Comparison of ENCODE assay signal across 29 cellular contexts in the genomic region with DNA sequence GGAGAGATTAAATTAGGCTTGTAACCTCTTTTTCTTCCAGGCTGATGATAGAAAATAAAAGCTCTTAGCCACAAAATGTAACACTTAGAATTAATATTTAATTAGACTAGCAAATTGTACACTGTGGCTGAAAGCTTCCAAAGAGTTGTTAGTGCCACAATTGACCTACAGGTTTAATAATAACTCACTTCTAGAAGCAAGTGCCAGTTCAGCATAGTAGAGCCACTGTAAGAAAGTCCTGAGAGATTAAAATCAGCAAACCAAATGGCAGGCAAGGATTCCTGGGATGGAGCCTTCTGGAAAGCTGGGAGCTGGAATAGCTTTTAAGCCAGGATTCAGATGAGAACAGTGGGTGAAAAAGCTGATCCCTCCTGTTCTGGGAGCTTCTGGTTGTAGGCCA.
DNase-seq lines count a peak whose midpoint lies in the region; ATAC-seq lines count a peak whose summit lies in the region.
"Had no signal": no experiment of that assay in that cellular context is flagged by ENCODE, and none has a peak within 500 bp of the region (broad histone marks: within the 10 kb centered on the region; RNA-seq: fewer than 3 reads in every experiment).

No MANE protein-coding gene starts in this region.

- no peaks in the 10 kb centered on the region for H3K27me3 Mint-ChIP-seq in activated CD4-positive, alpha-beta T cell treated with anti-CD3 and anti-CD28 coated beads, Interleukin-2, amount 10 ng/mL, durations not matched to agents 7 days and 5 days
- H3K27me3 Mint-ChIP-seq: activated naive CD8-positive, alpha-beta T cell treated with anti-CD3 and anti-CD28 coated beads for 36 hours; naive thymus-derived CD4-positive, alpha-beta T cell; stimulated activated memory B cell treated with anti-CD40 and anti-IgM and Interleukin-4, amounts not matched to agents 10 μg/mL and 1 μg/mL and 100 μg/mL, for 72 hours had no signal

- no peaks in the 10 kb centered on the region for H3K36me3 Mint-ChIP-seq in activated CD4-positive, alpha-beta T cell treated with anti-CD3 and anti-CD28 coated beads, Interleukin-2, amount 10 ng/mL, durations not matched to agents 7 days and 5 days (ENCODE audit: low read depth)

- H3K9me3 ChIP-seq in mesenchymal stem cell (ENCODE audit: control insufficient read depth, low read length): no peaks in the 10 kb centered on the region
- H3K9me3 ChIP-seq: BLaER1 treated with 17β-estradiol and CSF1 and Interleukin-3, amounts not matched to agents 10 nM and 100 nM; left ventricle myocardium inferior; SJSA1 had no signal

- H3K27ac ChIP-seq in mesenchymal stem cell (ENCODE audit: low read length, poor library complexity, severe bottlenecking): peak overlapping the region; percentile 7
- H3K27ac ChIP-seq: BLaER1 treated with 17β-estradiol and CSF1 and Interleukin-3, amounts not matched to agents 10 nM and 100 nM; coronary artery; epithelial cell of prostate; left ventricle myocardium inferior; SJSA1; WERI-Rb-1 had no signal

- no peak overlapping the region for H3K9ac ChIP-seq in mesenchymal stem cell (ENCODE audit: low read length)
- H3K9ac ChIP-seq: BLaER1 treated with 17β-estradiol and CSF1 and Interleukin-3, amounts not matched to agents 10 nM and 100 nM had no signal

- no peak overlapping the region for H4K8ac ChIP-seq in mesenchymal stem cell (ENCODE audit: low read length)

- no peak overlapping the region for H2BK12ac ChIP-seq in mesenchymal stem cell (ENCODE audit: low read length in 2 of 2)

- H2BK5ac ChIP-seq in mesenchymal stem cell (ENCODE audit: low read depth, low read length, poor library complexity, severe bottlenecking): no peak overlapping the region

- H3K4me3 ChIP-seq in mesenchymal stem cell (ENCODE audit: insufficient read depth in 1 of 2, low read depth in 1 of 2, low read length in 2 of 2): no peak overlapping the region
- H3K4me3 ChIP-seq: BLaER1 treated with 17β-estradiol and CSF1 and Interleukin-3, amounts not matched to agents 10 nM and 100 nM; coronary artery; left ventricle myocardium inferior; SJSA1 had no signal

- H3K4me1 ChIP-seq in mesenchymal stem cell (ENCODE audit: control insufficient read depth, insufficient read depth, low read depth, low read length): no peaks in the 10 kb centered on the region
- H3K4me1 ChIP-seq: BLaER1 treated with 17β-estradiol and CSF1 and Interleukin-3, amounts not matched to agents 10 nM and 100 nM had no signal

- no peak overlapping the region for H3K18ac ChIP-seq in mesenchymal stem cell (ENCODE audit: low read depth in 1 of 2, low read length in 2 of 2)

- H3K27ac Mint-ChIP-seq in activated CD4-positive, alpha-beta T cell treated with anti-CD3 and anti-CD28 coated beads, Interleukin-2, amount 10 ng/mL, durations not matched to agents 7 days and 5 days: no peak overlapping the region
- H3K27ac Mint-ChIP-seq: activated naive CD8-positive, alpha-beta T cell treated with anti-CD3 and anti-CD28 coated beads for 36 hours; naive thymus-derived CD4-positive, alpha-beta T cell; stimulated activated memory B cell treated with anti-CD40 and anti-IgM and Interleukin-4, amounts not matched to agents 10 μg/mL and 1 μg/mL and 100 μg/mL, for 72 hours had no signal

- no peaks in the 10 kb centered on the region for H3K9me3 Mint-ChIP-seq in activated CD4-positive, alpha-beta T cell treated with anti-CD3 and anti-CD28 coated beads, Interleukin-2, amount 10 ng/mL, durations not matched to agents 7 days and 5 days
- H3K9me3 Mint-ChIP-seq: activated naive CD8-positive, alpha-beta T cell treated with anti-CD3 and anti-CD28 coated beads for 36 hours; activated T-cell treated with anti-CD3 and anti-CD28 coated beads, Interleukin-2, amount 50 U/mL, for 4 hours; naive thymus-derived CD4-positive, alpha-beta T cell; stimulated activated memory B cell treated with anti-CD40 and anti-IgM and Interleukin-4, amounts not matched to agents 10 μg/mL and 1 μg/mL and 100 μg/mL, for 72 hours had no signal

- no peak overlapping the region for H3K14ac ChIP-seq in mesenchymal stem cell (ENCODE audit: low read length in 2 of 2)

- no peak for ATAC-seq in GM18498 (IDR thresholded peaks at IDR 0.05; ENCODE audit: unreplicated experiment)
- ATAC-seq: activated T-cell treated with anti-CD3 and anti-CD28 coated beads, Interleukin-2, amount 50 U/mL, for 4 hours; naive thymus-derived CD4-positive, alpha-beta T cell; stimulated activated memory B cell treated with anti-CD40 and anti-IgM and Interleukin-4, amounts not matched to agents 10 μg/mL and 1 μg/mL and 100 μg/mL, for 72 hours had no signal

- H3K4me1 Mint-ChIP-seq in activated CD4-positive, alpha-beta T cell treated with anti-CD3 and anti-CD28 coated beads, Interleukin-2, amount 10 ng/mL, durations not matched to agents 7 days and 5 days: no peaks in the 10 kb centered on the region
- H3K4me1 Mint-ChIP-seq: activated naive CD8-positive, alpha-beta T cell treated with anti-CD3 and anti-CD28 coated beads for 36 hours; stimulated activated memory B cell treated with anti-CD40 and anti-IgM and Interleukin-4, amounts not matched to agents 10 μg/mL and 1 μg/mL and 100 μg/mL, for 72 hours had no signal

- H2AK5ac ChIP-seq in mesenchymal stem cell (ENCODE audit: low read length, severe bottlenecking): no peak overlapping the region

- H2BK120ac ChIP-seq in mesenchymal stem cell (ENCODE audit: low read depth, low read length): no peak overlapping the region

- DNase-seq in ELF-1 (ENCODE audit: low read depth, low spot score) (peak; percentile 8), NCI-H1694 treated with DMSO at 0.1 percent for 48 hours (lab: John Stamatoyannopoulos, UW) (peak; percentile 36), cerebellar cortex (ENCODE audit: low spot score) (peak; percentile 93), mesenchymal stem cell (no peak), NCI-H2107 treated with DMSO at 0.1 percent for 48 hours (lab: John Stamatoyannopoulos, UW; ENCODE audit: unreplicated experiment) (no peak)
- DNase-seq in activated CD4-positive, alpha-beta T cell treated with anti-CD3 and anti-CD28 coated beads, Interleukin-2, amount 10 ng/mL, durations not matched to agents 7 days and 5 days: no peak
- DNase-seq in activated CD4-positive, alpha-beta T cell treated with anti-CD3 and anti-CD28 coated beads for 4 hours: no peak
- DNase-seq: activated gamma-delta T cell; activated naive CD8-positive, alpha-beta T cell treated with anti-CD3 and anti-CD28 coated beads for 36 hours; activated T-cell treated with anti-CD3 and anti-CD28 coated beads, Interleukin-2, amount 50 U/mL, for 4 hours; DND-41; effector memory CD4-positive, alpha-beta T cell; left ventricle myocardium inferior; midbrain; naive thymus-derived CD4-positive, alpha-beta T cell; NCI-H1092 treated with DMSO at 0.1 percent for 48 hours; NCI-H2029; NCI-H2227 treated with DMSO at 0.1 percent for 48 hours; NCI-H774; nucleus accumbens; RPMI8226; trophoblast cell; WERI-Rb-1 had no signal

- CTCF ChIA-PET in activated CD4-positive, alpha-beta T cell treated with anti-CD3 and anti-CD28 coated beads, Interleukin-2, amount 10 ng/mL, durations not matched to agents 7 days and 5 days (lab: Charles Lee): no interaction called here

- H3K4me2 ChIP-seq in mesenchymal stem cell (ENCODE audit: low read length, poor library complexity, severe bottlenecking): no peak overlapping the region
- H3K4me2 ChIP-seq: BLaER1 treated with 17β-estradiol and CSF1 and Interleukin-3, amounts not matched to agents 10 nM and 100 nM had no signal

- POLR2A ChIA-PET in activated CD4-positive, alpha-beta T cell treated with anti-CD3 and anti-CD28 coated beads, Interleukin-2, amount 10 ng/mL, durations not matched to agents 7 days and 5 days (lab: Charles Lee): interaction anchor here (0.5 kb wide), 1 partner anchor 598 kb away, joined by 3 read pairs; no protein-coding TSS in a partner anchor

- no peak overlapping the region for H2AFZ ChIP-seq in mesenchymal stem cell (ENCODE audit: low read depth, low read length)

- H3K36me3 ChIP-seq in mesenchymal stem cell (ENCODE audit: control insufficient read depth in 1 of 2, insufficient read depth in 2 of 2, low read depth in 1 of 2, low read length in 2 of 2): no peaks in the 10 kb centered on the region
- H3K36me3 ChIP-seq: BLaER1 treated with 17β-estradiol and CSF1 and Interleukin-3, amounts not matched to agents 10 nM and 100 nM; left ventricle myocardium inferior; SJSA1; WERI-Rb-1 had no signal

- no peak overlapping the region for H3K4ac ChIP-seq in mesenchymal stem cell (ENCODE audit: low read depth in 1 of 2, low read length in 2 of 2)

- H4K91ac ChIP-seq in mesenchymal stem cell (ENCODE audit: low read length): no peak overlapping the region

- H2BK15ac ChIP-seq in mesenchymal stem cell (ENCODE audit: low read depth, poor library complexity, severe bottlenecking): no peak overlapping the region

- H3K79me1 ChIP-seq in mesenchymal stem cell (replicated peaks; ENCODE audit: low read length, poor library complexity, severe bottlenecking): no peaks in the 10 kb centered on the region

- no peaks in the 10 kb centered on the region for H3K27me3 ChIP-seq in mesenchymal stem cell (ENCODE audit: control insufficient read depth in 1 of 2, insufficient read depth in 1 of 2, low read length in 2 of 2)
- H3K27me3 ChIP-seq: BLaER1 treated with 17β-estradiol and CSF1 and Interleukin-3, amounts not matched to agents 10 nM and 100 nM; SJSA1 had no signal

- no peak overlapping the region for H3K23ac ChIP-seq in mesenchymal stem cell (ENCODE audit: low read length in 2 of 2)

- no peak overlapping the region for H3K4me3 Mint-ChIP-seq in activated CD4-positive, alpha-beta T cell treated with anti-CD3 and anti-CD28 coated beads, Interleukin-2, amount 10 ng/mL, durations not matched to agents 7 days and 5 days
- H3K4me3 Mint-ChIP-seq: activated naive CD8-positive, alpha-beta T cell treated with anti-CD3 and anti-CD28 coated beads for 36 hours; activated T-cell treated with anti-CD3 and anti-CD28 coated beads, Interleukin-2, amount 50 U/mL, for 4 hours; naive thymus-derived CD4-positive, alpha-beta T cell; stimulated activated memory B cell treated with anti-CD40 and anti-IgM and Interleukin-4, amounts not matched to agents 10 μg/mL and 1 μg/mL and 100 μg/mL, for 72 hours had no signal

Comparison
In these comparisons a context has a peak if more than half of its experiments do, and no peak if none do; other contexts are left out.
1. DNase-seq: peak in ELF-1 (single experiment), NCI-H1694 treated with DMSO at 0.1 percent for 48 hours (single experiment) and cerebellar cortex (single experiment); none in mesenchymal stem cell (single experiment), activated CD4-positive, alpha-beta T cell treated with anti-CD3 and anti-CD28 coated beads, Interleukin-2, amount 10 ng/mL, durations not matched to agents 7 days and 5 days (single experiment), NCI-H2107 treated with DMSO at 0.1 percent for 48 hours (single experiment) and activated CD4-positive, alpha-beta T cell treated with anti-CD3 and anti-CD28 coated beads for 4 hours (0 of 2).